In genomic region chr10:126135177-126135576, GRCh38 we compare ENCODE assay signal across 14 cellular contexts.
DNase-seq lines count a peak whose midpoint lies in the region; ATAC-seq and TF ChIP-seq lines count a peak whose summit lies in the region.
"Had no signal": no experiment of that assay in that cellular context is flagged by ENCODE, and none has a peak within 500 bp of the region (broad histone marks: within the 10 kb centered on the region; RNA-seq: fewer than 3 reads in every experiment).

No MANE protein-coding gene starts in this region.

- no peaks in the 10 kb centered on the region for H3K9me2 ChIP-seq in PC-3 (replicated peaks; ENCODE audit: low read length)

- ATAC-seq in PC-3, result no peak
- ATAC-seq in HG03108 (IDR thresholded peaks at IDR 0.05; ENCODE audit: unreplicated experiment), result no peak
- ATAC-seq in activated naive CD8-positive, alpha-beta T cell treated with anti-CD3 and anti-CD28 coated beads, Interleukin-2, amount 50 U/mL, for 24 hours, result no peak

- H3K9ac ChIP-seq in mammary epithelial cell (ENCODE audit: insufficient read depth, low read length) (no peak overlapping the region), PC-3 (ENCODE audit: low read length) (peak overlapping the region; percentile 60)

- H2AFZ ChIP-seq in mammary epithelial cell (ENCODE audit: low read depth, low read length), result no peak overlapping the region
- H2AFZ ChIP-seq in PC-3 (ENCODE audit: low read length), result no peak overlapping the region

- in situ Hi-C loops in mammary epithelial cell (cut with MboI; ENCODE audit: low sequenced_read_pairs in 2 of 2), result no loop called here

- intact Hi-C loops in MCF 10A (cut with micrococcal nuclease) (no loop called here), mammary epithelial cell (cut with micrococcal nuclease) (no loop called here), PC-3 (cut with micrococcal nuclease) (no loop called here)

- TF ChIP-seq CTCF in MCF 10A (IDR thresholded peaks at IDR 0.05; ENCODE audit: unreplicated experiment), result no peak
- no peak for TF ChIP-seq CTCF in mammary epithelial cell (conservative IDR thresholded peaks at IDR 0.05 in 1 of 2, IDR thresholded peaks at IDR 0.05 in 1 of 2; ENCODE audit: extremely low read depth in 1 of 2, insufficient read depth in 1 of 2, low read depth in 1 of 2, low read length in 2 of 2)
- peak; percentile 43; the same call in 1 of the 2 replicates for TF ChIP-seq CTCF in PC-3 (conservative IDR thresholded peaks at IDR 0.05; ENCODE audit: low read depth, low read length)
- peak; percentile 52 for TF ChIP-seq CTCF in epithelial cell of proximal tubule (conservative IDR thresholded peaks at IDR 0.05; ENCODE audit: low read depth, low read length)
- peak; percentile 21 for TF ChIP-seq CTCF in type B pancreatic cell (conservative IDR thresholded peaks at IDR 0.05)

- BruUV-seq in MCF 10A (replicated peaks; lab: Mats Ljungman, UMichigan) (no TSS peak), mammary epithelial cell (replicated peaks; lab: Mats Ljungman, UMichigan) (no TSS peak), PC-3 (replicated peaks; lab: Mats Ljungman, UMichigan) (no TSS peak)

- H3K27ac ChIP-seq in mammary epithelial cell (ENCODE audit: insufficient read depth, low read depth, low read length), result no peak overlapping the region
- peak overlapping the region; percentile 84 for H3K27ac ChIP-seq in PC-3 (ENCODE audit: low read length)
- H3K27ac ChIP-seq: upper lobe of left lung had no signal

- no peak overlapping the region for H3K4me3 ChIP-seq in mammary epithelial cell (replicated peaks in 1 of 3; ENCODE audit: insufficient read depth in 1 of 3, low read depth in 2 of 3, low read length in 3 of 3)
- H3K4me3 ChIP-seq in PC-3 (ENCODE audit: low read length), result no peak overlapping the region
- no peak overlapping the region for H3K4me3 ChIP-seq in epithelial cell of proximal tubule (ENCODE audit: low read depth, low read length)
- H3K4me3 ChIP-seq: heart right ventricle, upper lobe of left lung had no signal

- no peaks in the 10 kb centered on the region for H3K9me3 ChIP-seq in mammary epithelial cell (replicated peaks; ENCODE audit: insufficient read depth, low read length)
- no peaks in the 10 kb centered on the region for H3K9me3 ChIP-seq in PC-3 (ENCODE audit: low read length)

- H4K20me1 ChIP-seq in mammary epithelial cell (ENCODE audit: insufficient read depth, low read length) (no peaks in the 10 kb centered on the region), PC-3 (ENCODE audit: low read length) (no peaks in the 10 kb centered on the region)

- no peaks in the 10 kb centered on the region for H3K36me3 Mint-ChIP-seq in MCF 10A (ENCODE audit: insufficient read depth, unreplicated experiment)
- peaks cover 11% of the 10 kb centered on the region for H3K36me3 Mint-ChIP-seq in type B pancreatic cell
- no peaks in the 10 kb centered on the region for H3K36me3 Mint-ChIP-seq in activated naive CD8-positive, alpha-beta T cell treated with anti-CD3 and anti-CD28 coated beads, Interleukin-2, amount 50 U/mL, for 24 hours (ENCODE audit: low read depth)
- H3K36me3 Mint-ChIP-seq: activated naive CD8-positive, alpha-beta T cell treated with anti-CD3 and anti-CD28 coated beads for 36 hours had no signal

- POLR2A ChIA-PET in MCF 10A (lab: Yijun Ruan, JAX) (no interaction called here), PC-3 (lab: Charles Lee; ENCODE audit: unreplicated experiment) (no interaction called here)

- H3K4me1 Mint-ChIP-seq in MCF 10A (ENCODE audit: insufficient read depth, unreplicated experiment) (peaks cover 9% of the 10 kb centered on the region), type B pancreatic cell (ENCODE audit: unreplicated experiment) (peaks cover 36% of the 10 kb centered on the region)
- no peaks in the 10 kb centered on the region for H3K4me1 Mint-ChIP-seq in activated naive CD8-positive, alpha-beta T cell treated with anti-CD3 and anti-CD28 coated beads, Interleukin-2, amount 50 U/mL, for 24 hours

- H3K4me3 Mint-ChIP-seq in MCF 10A (ENCODE audit: unreplicated experiment) (no peak overlapping the region), type B pancreatic cell (no peak overlapping the region)
- no peak overlapping the region for H3K4me3 Mint-ChIP-seq in activated naive CD8-positive, alpha-beta T cell treated with anti-CD3 and anti-CD28 coated beads, Interleukin-2, amount 50 U/mL, for 24 hours
- H3K4me3 Mint-ChIP-seq: activated naive CD8-positive, alpha-beta T cell treated with anti-CD3 and anti-CD28 coated beads for 36 hours had no signal

- 86% methylated on average over 4 of the region's 4 CpGs for WGBS in mammary epithelial cell (ENCODE audit: low coverage, missing lambda C conversion rate)

- no peaks in the 10 kb centered on the region for H3K36me3 ChIP-seq in mammary epithelial cell (ENCODE audit: insufficient read depth, low read length)
- no peaks in the 10 kb centered on the region for H3K36me3 ChIP-seq in PC-3 (ENCODE audit: low read depth, low read length)
- H3K36me3 ChIP-seq: heart right ventricle, upper lobe of left lung had no signal

- H3K27me3 ChIP-seq in mammary epithelial cell (ENCODE audit: insufficient read depth, low read length) (no peaks in the 10 kb centered on the region), PC-3 (ENCODE audit: low read length) (no peaks in the 10 kb centered on the region)
- H3K27me3 ChIP-seq: heart right ventricle, upper lobe of left lung had no signal

- H3K4me1 ChIP-seq in mammary epithelial cell (ENCODE audit: insufficient read depth, low read length) (peaks cover 5% of the 10 kb centered on the region), PC-3 (ENCODE audit: insufficient read depth, low read length) (peaks cover 21% of the 10 kb centered on the region)

- H3F3A ChIP-seq in PC-3 (ENCODE audit: low read length, unreplicated experiment), result no peaks in the 10 kb centered on the region

- H3K79me2 ChIP-seq in mammary epithelial cell (ENCODE audit: insufficient read depth, low read length), result no peaks in the 10 kb centered on the region
- no peaks in the 10 kb centered on the region for H3K79me2 ChIP-seq in PC-3 (ENCODE audit: low read length)

- peaks cover 7% of the 10 kb centered on the region for H3K9me3 Mint-ChIP-seq in MCF 10A (ENCODE audit: unreplicated experiment)
- H3K9me3 Mint-ChIP-seq in type B pancreatic cell, result no peaks in the 10 kb centered on the region
- H3K9me3 Mint-ChIP-seq in activated naive CD8-positive, alpha-beta T cell treated with anti-CD3 and anti-CD28 coated beads, Interleukin-2, amount 50 U/mL, for 24 hours, result no peaks in the 10 kb centered on the region
- H3K9me3 Mint-ChIP-seq: activated naive CD8-positive, alpha-beta T cell treated with anti-CD3 and anti-CD28 coated beads for 36 hours had no signal

- no peaks in the 10 kb centered on the region for H3K27me3 Mint-ChIP-seq in MCF 10A (ENCODE audit: insufficient read depth, unreplicated experiment)
- no peaks in the 10 kb centered on the region for H3K27me3 Mint-ChIP-seq in type B pancreatic cell
- peaks cover 2% of the 10 kb centered on the region for H3K27me3 Mint-ChIP-seq in activated naive CD8-positive, alpha-beta T cell treated with anti-CD3 and anti-CD28 coated beads, Interleukin-2, amount 50 U/mL, for 24 hours
- H3K27me3 Mint-ChIP-seq: activated naive CD8-positive, alpha-beta T cell treated with anti-CD3 and anti-CD28 coated beads for 36 hours had no signal

- CTCF ChIA-PET in MCF 10A (lab: Yijun Ruan, JAX) (no interaction called here), mammary epithelial cell (lab: Charles Lee; ENCODE audit: low non-redundant PET) (no interaction called here), PC-3 (lab: Charles Lee) (no interaction called here)

- DNase-seq in MCF 10A (ENCODE audit: unreplicated experiment) (peak; percentile 17), mammary epithelial cell (no peak), PC-3 (peak; percentile 7), epithelial cell of proximal tubule (ENCODE audit: low read depth) (no peak), type B pancreatic cell (ENCODE audit: extremely low spot score, unreplicated experiment) (no peak), COR-L47 (lab: John Stamatoyannopoulos, UW) (no peak)
- DNase-seq in activated naive CD8-positive, alpha-beta T cell treated with anti-CD3 and anti-CD28 coated beads, Interleukin-2, amount 50 U/mL, for 24 hours, result no peak
- DNase-seq: activated naive CD8-positive, alpha-beta T cell treated with anti-CD3 and anti-CD28 coated beads for 36 hours; effector memory CD4-positive, alpha-beta T cell; heart right ventricle; NCI-H1417 treated with DMSO at 0.1 percent for 48 hours; NCI-H510A; upper lobe of left lung had no signal

- no peak overlapping the region for H3K27ac Mint-ChIP-seq in MCF 10A (ENCODE audit: low read depth, unreplicated experiment)
- no peak overlapping the region for H3K27ac Mint-ChIP-seq in type B pancreatic cell
- H3K27ac Mint-ChIP-seq in activated naive CD8-positive, alpha-beta T cell treated with anti-CD3 and anti-CD28 coated beads, Interleukin-2, amount 50 U/mL, for 24 hours, result no peak overlapping the region

- dilution Hi-C loops in mammary epithelial cell (cut with HindIII; ENCODE audit: low sequenced_read_pairs), result no loop called here

- H3K4me2 ChIP-seq in mammary epithelial cell (ENCODE audit: insufficient read depth, low read depth, low read length), result no peak overlapping the region
- H3K4me2 ChIP-seq in PC-3 (ENCODE audit: low read length), result peak overlapping the region; percentile 31; the same call in 1 of the 2 replicates

Comparison
In these comparisons a context has a peak if more than half of its experiments do, and no peak if none do; other contexts are left out.
1. DNase-seq: peak in MCF 10A (single experiment) and PC-3 (single experiment); none in mammary epithelial cell (single experiment), epithelial cell of proximal tubule (single experiment), type B pancreatic cell (single experiment), COR-L47 (single experiment) and activated naive CD8-positive, alpha-beta T cell treated with anti-CD3 and anti-CD28 coated beads, Interleukin-2, amount 50 U/mL, for 24 hours (single experiment).
2. CTCF ChIP-seq: peak in PC-3 (single experiment), epithelial cell of proximal tubule (single experiment) and type B pancreatic cell (single experiment); none in MCF 10A (single experiment) and mammary epithelial cell (0 of 2).